ENCODE assay signal across 9 cellular contexts in the genomic region with DNA sequence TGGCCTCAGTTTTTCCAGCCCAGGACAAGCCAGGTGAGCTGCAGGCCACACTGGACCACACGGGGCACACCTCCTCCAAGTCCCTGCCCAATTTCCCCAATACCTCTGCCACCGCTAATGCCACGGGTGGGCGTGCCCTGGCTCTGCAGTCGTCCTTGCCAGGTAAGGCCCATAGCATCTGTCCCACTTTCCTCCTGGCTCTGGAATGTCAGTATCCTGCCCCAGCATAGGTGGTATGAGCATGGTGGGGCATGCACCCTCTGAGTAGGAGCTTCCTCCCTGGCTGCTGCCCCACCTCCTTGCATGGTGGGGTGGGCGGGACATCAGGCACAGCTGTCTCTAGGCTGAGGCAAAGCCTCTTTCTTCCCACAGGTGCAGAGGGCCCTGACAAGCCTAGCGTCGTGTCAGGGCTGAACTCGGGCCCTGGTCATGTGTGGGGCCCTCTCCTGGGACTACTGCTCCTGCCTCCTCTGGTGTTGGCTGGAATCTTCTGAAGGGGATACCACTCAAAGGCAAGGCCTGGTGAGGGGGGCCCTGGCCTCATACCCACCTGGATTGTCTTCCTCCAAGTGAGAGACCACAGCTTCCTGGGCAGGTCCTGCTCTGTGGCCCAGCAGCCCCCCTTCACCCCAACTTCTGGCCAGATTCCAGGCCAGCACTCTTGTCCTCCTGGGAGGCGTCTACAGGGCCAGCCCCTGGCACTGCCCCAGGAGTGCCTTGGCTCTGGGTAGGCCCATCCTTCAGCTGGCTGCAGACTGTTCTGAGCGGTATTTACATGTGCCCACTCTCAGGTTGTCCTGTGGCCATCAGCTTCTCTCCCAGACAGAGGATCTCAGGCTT. TPM values are rescaled to one million over a fixed set of nuclear protein-coding genes. Genes with fewer than 3 reads are reported as not detected.
DNase-seq lines count a peak whose midpoint lies in the region; ATAC-seq and TF ChIP-seq lines count a peak whose summit lies in the region.
"Had no signal": no experiment of that assay in that cellular context is flagged by ENCODE, and none has a peak within 500 bp of the region (broad histone marks: within the 10 kb centered on the region; RNA-seq: fewer than 3 reads in every experiment).

No MANE protein-coding gene starts in this region.

- H3K79me2 ChIP-seq in GM23338 (replicated peaks; ENCODE audit: insufficient read depth) (no peaks in the 10 kb centered on the region), osteoblast (ENCODE audit: insufficient read depth, low read length) (no peaks in the 10 kb centered on the region)

- H3K4me1 Mint-ChIP-seq in GM23338: peaks cover 20% of the 10 kb centered on the region

- no peaks in the 10 kb centered on the region for H3K9me2 ChIP-seq in GM23338 (ENCODE audit: insufficient read depth)

- H3K4me1 ChIP-seq in GM23338 (ENCODE audit: insufficient read depth): no peaks in the 10 kb centered on the region; the same call in 1 of the 2 replicates
- peaks cover 10% of the 10 kb centered on the region for H3K4me1 ChIP-seq in body of pancreas
- peaks cover 10% of the 10 kb centered on the region for H3K4me1 ChIP-seq in osteoblast (ENCODE audit: insufficient read depth, low read length)
- peaks cover 0 to 4% of the 10 kb centered on the region in 2 donors for H3K4me1 ChIP-seq in gastrocnemius medialis
- peaks cover 18 to 34% (median 23%) of the 10 kb centered on the region in 4 donors for H3K4me1 ChIP-seq in esophagus muscularis mucosa

- H3K4me2 ChIP-seq in GM23338 (no peak overlapping the region), osteoblast (ENCODE audit: insufficient read depth, low read length) (no peak overlapping the region)

- in situ Hi-C loops in gastrocnemius medialis (cut with MboI; ENCODE audit: low sequenced_read_pairs in 4 of 4): no loop called here

- H3K9me3 Mint-ChIP-seq in GM23338: no peaks in the 10 kb centered on the region

- TF ChIP-seq EP300 in esophagus muscularis mucosa (IDR thresholded peaks at IDR 0.05): no peak

- TF ChIP-seq POLR2A in body of pancreas (IDR thresholded peaks at IDR 0.05) (no peak), gastrocnemius medialis (IDR thresholded peaks at IDR 0.05) (no peak), esophagus muscularis mucosa (IDR thresholded peaks at IDR 0.05; ENCODE audit: low read depth) (no peak)

- H3K36me3 Mint-ChIP-seq in GM23338 (ENCODE audit: low read depth): peaks cover 18% of the 10 kb centered on the region

- no peak for TF ChIP-seq CTCF in GM23338 (conservative IDR thresholded peaks at IDR 0.05; ENCODE audit: low read depth in 2 of 2)
- no peak for TF ChIP-seq CTCF in body of pancreas (IDR thresholded peaks at IDR 0.05)
- no peak for TF ChIP-seq CTCF in osteoblast (IDR thresholded peaks at IDR 0.05; ENCODE audit: extremely low read depth, low read depth, low read length)
- no peak for TF ChIP-seq CTCF in gastrocnemius medialis (IDR thresholded peaks at IDR 0.05 in 4 of 5, conservative IDR thresholded peaks at IDR 0.05 in 1 of 5)
- no peak for TF ChIP-seq CTCF in esophagus muscularis mucosa (IDR thresholded peaks at IDR 0.05)

- WGBS in body of pancreas, 2 donors: 37 to 46% methylated on average over 2 to 11 of the region's 11 CpGs
- WGBS in esophagus muscularis mucosa: 65% methylated on average over 6 of the region's 11 CpGs

- peak; percentile 14 for ATAC-seq in GM23338
- ATAC-seq in body of pancreas: peak; percentile 39
- ATAC-seq in HG03139 (IDR thresholded peaks at IDR 0.05; ENCODE audit: unreplicated experiment): no peak
- no peak for ATAC-seq in gastrocnemius medialis

- H3K27ac Mint-ChIP-seq in GM23338: no peak overlapping the region; the same call in 1 of the 2 replicates

- no peak overlapping the region for H3K4me3 ChIP-seq in GM23338
- no peak overlapping the region for H3K4me3 ChIP-seq in body of pancreas
- no peak overlapping the region for H3K4me3 ChIP-seq in osteoblast (ENCODE audit: insufficient read depth, low read length)
- H3K4me3 ChIP-seq in gastrocnemius medialis: no peak overlapping the region
- no peak overlapping the region for H3K4me3 ChIP-seq in esophagus muscularis mucosa

- H4K20me1 ChIP-seq in GM23338 (replicated peaks; ENCODE audit: insufficient read depth) (no peaks in the 10 kb centered on the region; the same call in none of the 2 replicates), osteoblast (ENCODE audit: insufficient read depth, low read length) (no peaks in the 10 kb centered on the region)

- H2AFZ ChIP-seq in GM23338 (peak overlapping the region; percentile 12; the same call in 1 of the 2 replicates), osteoblast (ENCODE audit: low read length) (no peak overlapping the region)

- intact Hi-C loops in body of pancreas (cut with DNase I) (no loop called here), gastrocnemius medialis (cut with DNase I; ENCODE audit: low total_unique reads) (no loop called here), esophagus muscularis mucosa (cut with DNase I) (no loop called here)

- DNase-seq in GM23338 (ENCODE audit: low spot score) (peak; percentile 35), NCI-H2029 treated with DMSO at 0.1 percent for 48 hours (lab: John Stamatoyannopoulos, UW) (peak; percentile 71), body of pancreas (peak in 3 of 4 donors; percentile 49 to 78 (median 65)), osteoblast (ENCODE audit: insufficient read length, low spot score, missing footprints) (peak; percentile 81), gastrocnemius medialis (no peak), foreskin melanocyte (no peak), esophagus muscularis mucosa (ENCODE audit: extremely low spot score) (no peak)
- DNase-seq: NCI-H187 had no signal

- H3K27me3 Mint-ChIP-seq in GM23338 (ENCODE audit: insufficient read depth, low read depth, poor library complexity): peaks cover 8% of the 10 kb centered on the region

- no peak overlapping the region for H3K27ac ChIP-seq in GM23338 (ENCODE audit: low read depth)
- H3K27ac ChIP-seq in body of pancreas: peak overlapping the region in 1 of 4 donors; percentile 48
- H3K27ac ChIP-seq in osteoblast (ENCODE audit: low read depth, low read length): no peak overlapping the region
- no peak overlapping the region for H3K27ac ChIP-seq in gastrocnemius medialis
- no peak overlapping the region for H3K27ac ChIP-seq in esophagus muscularis mucosa (replicated peaks in 1 of 4)

- no peak overlapping the region for H3K4me3 Mint-ChIP-seq in GM23338

- 0 out of 2 replicates have a peak, but pooled peaks cover 6% of the 10 kb centered on the region for H3K36me3 ChIP-seq in GM23338 (ENCODE audit: insufficient read depth)
- peaks cover 4 to 8% of the 10 kb centered on the region in 2 donors for H3K36me3 ChIP-seq in body of pancreas (replicated peaks in 1 of 2; ENCODE audit: insufficient read depth in 1 of 2, low read depth in 2 of 2)
- peaks cover 22% of the 10 kb centered on the region for H3K36me3 ChIP-seq in osteoblast (ENCODE audit: insufficient read depth, low read length)
- H3K36me3 ChIP-seq in gastrocnemius medialis: peaks cover 0 to 16% of the 10 kb centered on the region in 2 donors
- peaks cover 18 to 27% (median 24%) of the 10 kb centered on the region in 4 donors for H3K36me3 ChIP-seq in esophagus muscularis mucosa

- no peaks in the 10 kb centered on the region for H3K9me3 ChIP-seq in body of pancreas
- no peaks in the 10 kb centered on the region for H3K9me3 ChIP-seq in osteoblast (ENCODE audit: low read depth, low read length)
- H3K9me3 ChIP-seq in gastrocnemius medialis: no peaks in the 10 kb centered on the region
- H3K9me3 ChIP-seq in esophagus muscularis mucosa: no peaks in the 10 kb centered on the region

- H3K27me3 ChIP-seq in GM23338 (ENCODE audit: insufficient read depth) (no peaks in the 10 kb centered on the region), body of pancreas (no peaks in the 10 kb centered on the region), osteoblast (ENCODE audit: insufficient read depth, low read length) (no peaks in the 10 kb centered on the region), gastrocnemius medialis (no peaks in the 10 kb centered on the region), esophagus muscularis mucosa (no peaks in the 10 kb centered on the region)

- no peaks in the 10 kb centered on the region; the same call in 1 of the 2 replicates for H3F3A ChIP-seq in GM23338 (replicated peaks; ENCODE audit: low read depth)

RNA-seq across cellular contexts. Expression of gene PI16, which starts 9.1 kb away (rescaled TPM):
- not detected in 2 replicates for total RNA-seq in GM23338 (2014; rRNA removed; shearing (Covaris generic))
- polyA plus RNA-seq in GM23338 (2016; fragmentation: Nextera tagmentation; extraction: Ambion mirVana): 0.17 and 0.50 TPM in 2 replicates
- total RNA-seq in body of pancreas (1 to 10 TPM in 1 of 2 donors, under 1 TPM in 1; 0.33 to 3.1 TPM), osteoblast (1.8 TPM in 2 replicates), gastrocnemius medialis (1 to 10 TPM in 3 of 4 donors, under 1 TPM in 1; 0.87 to 3.2 (median 2.5) TPM), esophagus muscularis mucosa (10 to 100 TPM; 44.8 to 64.3 (median 56.9) TPM)

RNA-seq across cellular contexts. Expression of gene MTCH1, which starts 22.3 kb away (rescaled TPM):
- total RNA-seq in GM23338 (2014; rRNA removed; shearing (Covaris generic)): 261 and 271 TPM in 2 replicates
- polyA plus RNA-seq in GM23338 (2016; fragmentation: Nextera tagmentation; extraction: Ambion mirVana): 108 and 109 TPM in 2 replicates
- total RNA-seq in body of pancreas (100 to 1,000 TPM; 152 to 198 TPM), osteoblast (183 and 185 TPM in 2 replicates), gastrocnemius medialis (100 to 1,000 TPM in 3 of 4 donors, 10 to 100 TPM in 1; 85.6 to 127 (median 116) TPM), esophagus muscularis mucosa (100 to 1,000 TPM; 205 to 258 (median 232) TPM)

RNA-seq across cellular contexts. Expression of gene FGD2, which starts 41.8 kb away (rescaled TPM):
- total RNA-seq in GM23338 (2014; rRNA removed; shearing (Covaris generic)): 0.14 and 0.35 TPM in 2 replicates
- polyA plus RNA-seq in GM23338 (2016; fragmentation: Nextera tagmentation; extraction: Ambion mirVana): 0.13 and 0.16 TPM in 2 replicates
- 10 to 100 TPM; 10.1 to 11.9 TPM for total RNA-seq in body of pancreas
- total RNA-seq in osteoblast: under 0.01 TPM in 2 replicates
- 1 to 10 TPM in 3 of 4 donors, under 1 TPM in 1; 0.39 to 6.2 (median 5.0) TPM for total RNA-seq in gastrocnemius medialis
- total RNA-seq in esophagus muscularis mucosa: 10 to 100 TPM; 13.9 to 23.1 (median 19.3) TPM

Comparison
In these comparisons a context has a peak if more than half of its experiments do, and no peak if none do; other contexts are left out.
1. ATAC-seq: peak in GM23338 (single experiment) and body of pancreas (single experiment); none in HG03139 (single experiment) and gastrocnemius medialis (0 of 2).
2. DNase-seq: peak in GM23338 (single experiment), NCI-H2029 treated with DMSO at 0.1 percent for 48 hours (single experiment), body of pancreas (3 of 4) and osteoblast (single experiment); none in gastrocnemius medialis (0 of 2), foreskin melanocyte (single experiment) and esophagus muscularis mucosa (single experiment).
3. RNA of gene PI16, which starts 9.1 kb away (total RNA-seq): 44.8 to 64.3 TPM in esophagus muscularis mucosa; 0.33 to 3.1 TPM in body of pancreas, 0.87 to 3.2 TPM in gastrocnemius medialis, 1.8 TPM in osteoblast and not detected in GM23338; every median in the first group is over 10 times any median in the second.